8 cellular contexts compared by ENCODE assay signal in genomic region chr10:61975107-61975932, GRCh38.
DNase-seq lines count a peak whose midpoint lies in the region; ATAC-seq and TF ChIP-seq lines count a peak whose summit lies in the region.

No MANE protein-coding gene starts in this region.

- DNase-seq in A673 (ENCODE audit: low spot score): peak; percentile 83
- peak; percentile 64 for DNase-seq in islet precursor cell
- no peak for DNase-seq in stimulated activated CD4-positive, alpha-beta T cell treated with anti-CD3 and anti-CD28 coated beads, Interleukin-2, amount 100 ng/mL, for 48 hours
- no peak for DNase-seq in testis
- DNase-seq in DMS153 treated with DMSO at 0.1 percent for 48 hours (lab: John Stamatoyannopoulos, UW; ENCODE audit: unreplicated experiment): no peak

- H3K4me3 ChIP-seq in A673 (ENCODE audit: low read depth, low read length, poor library complexity, severe bottlenecking) (peak overlapping the region; percentile 9), SU-DHL-6 (ENCODE audit: insufficient read depth, low read length, poor library complexity, severe bottlenecking) (no peak overlapping the region), testis (no peak overlapping the region)

- peaks cover 44% of the 10 kb centered on the region for H3F3A ChIP-seq in SU-DHL-6 (ENCODE audit: insufficient read depth)

- H3K27ac ChIP-seq in A673 (ENCODE audit: low read depth, low read length, poor library complexity, severe bottlenecking): peak overlapping the region; percentile 65
- peak overlapping the region; percentile 99 for H3K27ac ChIP-seq in SU-DHL-6 (ENCODE audit: low read depth, low read length)
- H3K27ac ChIP-seq in testis: peak overlapping the region in 1 of 2 donors; percentile 52

- no peak for TF ChIP-seq CTCF in A673 (conservative IDR thresholded peaks at IDR 0.05; ENCODE audit: low read depth, low read length)
- no peak for TF ChIP-seq CTCF in SU-DHL-6 (IDR thresholded peaks at IDR 0.05; ENCODE audit: insufficient read depth, low read length, poor library complexity, severe bottlenecking)
- TF ChIP-seq CTCF in testis (IDR thresholded peaks at IDR 0.05): no peak

- H3K4me1 ChIP-seq in A673 (ENCODE audit: insufficient read depth, low read length, poor library complexity, severe bottlenecking): peaks cover 60% of the 10 kb centered on the region
- peaks cover 21% of the 10 kb centered on the region for H3K4me1 ChIP-seq in testis

- no TSS peak for BruUV-seq in A673 (replicated peaks; lab: Mats Ljungman, UMichigan)

- no peaks in the 10 kb centered on the region for H4K20me1 ChIP-seq in SU-DHL-6 (ENCODE audit: low read depth, low read length)

- no peaks in the 10 kb centered on the region for H3K9me2 ChIP-seq in SU-DHL-6 (replicated peaks; ENCODE audit: insufficient read depth, low read length)

- 61 to 63% methylated on average over 4 of the region's 4 CpGs for WGBS in testis, 2 donors

- peaks cover 74% of the 10 kb centered on the region for H3K79me2 ChIP-seq in SU-DHL-6 (ENCODE audit: insufficient read depth, low read length)

- CTCF ChIA-PET in A673 (lab: Charles Lee): interaction anchor here (1.0 kb wide), 1 partner anchor 19 kb away, joined by 4 read pairs; no protein-coding TSS in a partner anchor

- H3K9me3 ChIP-seq in A673 (ENCODE audit: low read depth, low read length, poor library complexity, severe bottlenecking) (no peaks in the 10 kb centered on the region), SU-DHL-6 (ENCODE audit: insufficient read depth, low read length) (no peaks in the 10 kb centered on the region), testis (no peaks in the 10 kb centered on the region)

- intact Hi-C loops in A673 (cut with micrococcal nuclease; ENCODE audit: unreplicated experiment) (no loop called here), testis (cut with DNase I; ENCODE audit: low total_unique reads) (no loop called here)

- POLR2A ChIA-PET in A673 (lab: Charles Lee; ENCODE audit: low non-redundant PET): interaction anchor here (0.6 kb wide), 1 partner anchor 18 kb away, joined by 4 read pairs; no protein-coding TSS in a partner anchor

- peak overlapping the region; percentile 67 for H3K4me2 ChIP-seq in SU-DHL-6 (ENCODE audit: low read depth, low read length, poor library complexity, severe bottlenecking)

- H3K36me3 ChIP-seq in A673 (ENCODE audit: insufficient read depth, low read length, poor library complexity, severe bottlenecking): no peaks in the 10 kb centered on the region
- peaks cover 13% of the 10 kb centered on the region for H3K36me3 ChIP-seq in SU-DHL-6 (ENCODE audit: low read length)
- no peaks in the 10 kb centered on the region for H3K36me3 ChIP-seq in testis (ENCODE audit: low read depth, missing control alignments)

- no peak for TF ChIP-seq POLR2A in testis (IDR thresholded peaks at IDR 0.05)

- H2AFZ ChIP-seq in SU-DHL-6 (ENCODE audit: low read depth, low read length, severe bottlenecking): no peak overlapping the region

- peak overlapping the region; percentile 47 for H3K9ac ChIP-seq in SU-DHL-6 (ENCODE audit: low read length)

- H3K27me3 ChIP-seq in A673 (replicated peaks; ENCODE audit: insufficient read depth, low read depth, low read length, poor library complexity): no peaks in the 10 kb centered on the region
- H3K27me3 ChIP-seq in SU-DHL-6 (ENCODE audit: low read length): no peaks in the 10 kb centered on the region
- H3K27me3 ChIP-seq in testis: no peaks in the 10 kb centered on the region

- peak; percentile 84 for ATAC-seq in GM19035 (IDR thresholded peaks at IDR 0.05; ENCODE audit: unreplicated experiment)
- ATAC-seq in HG03159 (IDR thresholded peaks at IDR 0.05; ENCODE audit: unreplicated experiment): peak; percentile 76

Comparison
In these comparisons a context has a peak if more than half of its experiments do, and no peak if none do; other contexts are left out.
1. DNase-seq: peak in A673 (single experiment) and islet precursor cell (single experiment); none in stimulated activated CD4-positive, alpha-beta T cell treated with anti-CD3 and anti-CD28 coated beads, Interleukin-2, amount 100 ng/mL, for 48 hours (0 of 2), testis (single experiment) and DMS153 treated with DMSO at 0.1 percent for 48 hours (single experiment).